ENCODE assay signal across 27 cellular contexts in genomic region chr15:65095747-65096104, GRCh38. TPM values are rescaled to one million over a fixed set of nuclear protein-coding genes. Genes with fewer than 3 reads are reported as not detected.
DNase-seq lines count a peak whose midpoint lies in the region; ATAC-seq and TF ChIP-seq lines count a peak whose summit lies in the region.
"Had no signal": no experiment of that assay in that cellular context is flagged by ENCODE, and none has a peak within 500 bp of the region (broad histone marks: within the 10 kb centered on the region; RNA-seq: fewer than 3 reads in every experiment).

No MANE protein-coding gene starts in this region.

- no peaks in the 10 kb centered on the region for H3K9me3 ChIP-seq in sigmoid colon
- H3K9me3 ChIP-seq in CD8-positive, alpha-beta T cell (ENCODE audit: low read length): no peaks in the 10 kb centered on the region
- H3K9me3 ChIP-seq: Peyer's patch had no signal

- H3K27ac Mint-ChIP-seq in CD8-positive, alpha-beta T cell: no peak overlapping the region
- H3K27ac Mint-ChIP-seq: HFFc6, IgD-negative memory B cell had no signal

- CTCF ChIA-PET in CD8-positive, alpha-beta T cell (lab: Charles Lee): no interaction called here

- H3K4me3 ChIP-seq in sigmoid colon: no peak overlapping the region
- H3K4me3 ChIP-seq in CD8-positive, alpha-beta T cell (ENCODE audit: low read depth, low read length): no peak overlapping the region
- H3K4me3 ChIP-seq: Peyer's patch had no signal

- peak; percentile 67 for DNase-seq in cardiac septum (ENCODE audit: low spot score)
- DNase-seq in left ventricle myocardium superior: no peak
- DNase-seq in left lobe of liver (ENCODE audit: low spot score): peak; percentile 33
- peak; percentile 69 for DNase-seq in sigmoid colon
- no peak for DNase-seq in NCI-H187 treated with DMSO at 0.1 percent for 48 hours (lab: John Stamatoyannopoulos, UW)
- no peak for DNase-seq in CD8-positive, alpha-beta T cell
- no peak for DNase-seq in NCI-H1417 (lab: John Stamatoyannopoulos, UW)
- DNase-seq: AML-193, C1 segment of cervical spinal cord, DMS53, GDM1, H7, HFFc6, MV-4-11, NCI-H1105 treated with DMSO at 0.1 percent for 48 hours, NCI-H1694, NCI-H2081 treated with DMSO at 0.1 percent for 48 hours, NCI-H2171 treated with DMSO at 0.1 percent for 48 hours, NCI-H526 had no signal

- WGBS in sigmoid colon, 2 donors: 87 to 91% methylated on average over 6 of the region's 6 CpGs

- no peak for TF ChIP-seq CTCF in sigmoid colon (IDR thresholded peaks at IDR 0.05)
- TF ChIP-seq CTCF in CD8-positive, alpha-beta T cell (IDR thresholded peaks at IDR 0.05): no peak

- peak overlapping the region; percentile 82 to 95 (median 89) for H3K27ac ChIP-seq in sigmoid colon
- no peak overlapping the region for H3K27ac ChIP-seq in CD8-positive, alpha-beta T cell (ENCODE audit: low read depth, low read length)
- H3K27ac ChIP-seq: Peyer's patch had no signal

- H3K4me1 ChIP-seq in sigmoid colon: peaks cover 3 to 61% (median 58%) of the 10 kb centered on the region in 4 donors
- no peaks in the 10 kb centered on the region for H3K4me1 ChIP-seq in CD8-positive, alpha-beta T cell (ENCODE audit: insufficient read depth, low read length)

- no peaks in the 10 kb centered on the region for H3K9me3 Mint-ChIP-seq in CD8-positive, alpha-beta T cell
- H3K9me3 Mint-ChIP-seq: HFFc6, IgD-negative memory B cell had no signal

- ATAC-seq in left ventricle myocardium superior (no peak), left lobe of liver (no peak), GM19328 (IDR thresholded peaks at IDR 0.05; ENCODE audit: unreplicated experiment) (no peak)
- ATAC-seq in CD8-positive, alpha-beta T cell: no peak

- no peaks in the 10 kb centered on the region for H3K4me1 Mint-ChIP-seq in CD8-positive, alpha-beta T cell (ENCODE audit: low read depth)
- H3K4me1 Mint-ChIP-seq: IgD-negative memory B cell had no signal

- no peaks in the 10 kb centered on the region for H3K27me3 ChIP-seq in sigmoid colon
- no peaks in the 10 kb centered on the region for H3K27me3 ChIP-seq in CD8-positive, alpha-beta T cell (ENCODE audit: insufficient read depth, low read length)
- H3K27me3 ChIP-seq: Peyer's patch had no signal

- peaks cover 0 to 35% (median 13%) of the 10 kb centered on the region in 4 donors for H3K36me3 ChIP-seq in sigmoid colon
- peaks cover 9% of the 10 kb centered on the region for H3K36me3 ChIP-seq in CD8-positive, alpha-beta T cell (ENCODE audit: insufficient read depth, low read length)

- no peak for TF ChIP-seq POLR2A in sigmoid colon (IDR thresholded peaks at IDR 0.05)

- POLR2A ChIA-PET in CD8-positive, alpha-beta T cell (lab: Charles Lee): no interaction called here

- no peak overlapping the region for H3K4me3 Mint-ChIP-seq in CD8-positive, alpha-beta T cell
- H3K4me3 Mint-ChIP-seq: HFFc6, IgD-negative memory B cell had no signal

- no peaks in the 10 kb centered on the region for H3K27me3 Mint-ChIP-seq in CD8-positive, alpha-beta T cell (ENCODE audit: low read depth)
- H3K27me3 Mint-ChIP-seq: IgD-negative memory B cell had no signal

- TF ChIP-seq EP300 in sigmoid colon (IDR thresholded peaks at IDR 0.05): no peak

- intact Hi-C loops in cardiac septum (cut with DNase I) (no loop called here), left ventricle myocardium superior (cut with micrococcal nuclease) (no loop called here), sigmoid colon (cut with DNase I) (loop anchor here (2.0 kb wide), 1 partner anchor 13 kb away; no protein-coding TSS in a partner anchor)
- intact Hi-C loops in CD8-positive, alpha-beta T cell (cut with DNase I, micrococcal nuclease): no loop called here

- H3K36me3 Mint-ChIP-seq in CD8-positive, alpha-beta T cell: peaks cover 34% of the 10 kb centered on the region

RNA-seq across cellular contexts. Expression of gene KBTBD13, which starts 19.2 kb away (rescaled TPM):
- total RNA-seq in cardiac septum: 3.3 TPM
- 10.6 TPM for total RNA-seq in left ventricle myocardium superior
- total RNA-seq in left lobe of liver: not detected
- total RNA-seq in sigmoid colon: not detected
- under 1 TPM in 1 of 3 donors, not detected in 2; 0.03 TPM for polyA plus RNA-seq in sigmoid colon
- not detected for total RNA-seq in CD8-positive, alpha-beta T cell
- total RNA-seq: A172, HFFc6, M059J, OCI-LY7, SK-MEL-5 had no signal
- polyA plus RNA-seq: AG04450, IgD-negative memory B cell had no signal

RNA-seq across cellular contexts. Expression of gene UBAP1L, which starts 19.3 kb away (rescaled TPM):
- total RNA-seq in cardiac septum (2.4 TPM), left ventricle myocardium superior (1.3 TPM), left lobe of liver (5.5 TPM), sigmoid colon (1 to 10 TPM; 3.5 to 5.7 (median 5.1) TPM)
- polyA plus RNA-seq in sigmoid colon: 1 to 10 TPM in 1 of 3 donors, under 1 TPM in 1, not detected in 1; 0.23 to 2.0 TPM
- 1 to 10 TPM; 5.9 TPM for total RNA-seq in CD8-positive, alpha-beta T cell

RNA-seq across cellular contexts. Expression of gene RASL12, which starts 27.9 kb away (rescaled TPM):
- total RNA-seq in cardiac septum (11.5 TPM), left ventricle myocardium superior (18.9 TPM), left lobe of liver (0.15 TPM), sigmoid colon (100 to 1,000 TPM in 1 of 4 donors, 10 to 100 TPM in 3; 29.1 to 102 (median 67.1) TPM)
- polyA plus RNA-seq in sigmoid colon: 10 to 100 TPM in 1 of 3 donors, 1 to 10 TPM in 2; 1.8 to 10.2 (median 9.3) TPM
- not detected for total RNA-seq in CD8-positive, alpha-beta T cell
- total RNA-seq: A172, HFFc6, M059J, OCI-LY7, SK-MEL-5 had no signal
- polyA plus RNA-seq: IgD-negative memory B cell had no signal

RNA-seq across cellular contexts. Expression of gene PDCD7, which starts 37.9 kb away (rescaled TPM):
- total RNA-seq in cardiac septum (17.4 TPM), left ventricle myocardium superior (15.8 TPM), left lobe of liver (9.7 TPM), sigmoid colon (10 to 100 TPM; 20.4 to 30.1 (median 25.4) TPM)
- 10 to 100 TPM in 1 of 3 donors, 1 to 10 TPM in 2; 7.8 to 11.9 (median 7.9) TPM for polyA plus RNA-seq in sigmoid colon
- total RNA-seq in CD8-positive, alpha-beta T cell: 10 to 100 TPM; 20.7 to 21.7 TPM

RNA-seq across cellular contexts. Expression of gene SLC51B, which starts 50.5 kb away (rescaled TPM):
- not detected for total RNA-seq in cardiac septum
- total RNA-seq in left ventricle myocardium superior: not detected
- 0.75 TPM for total RNA-seq in left lobe of liver
- total RNA-seq in sigmoid colon: not detected
- 10 to 100 TPM; 76.3 to 92.5 (median 77.0) TPM for polyA plus RNA-seq in sigmoid colon
- not detected for total RNA-seq in CD8-positive, alpha-beta T cell
- total RNA-seq: A172, H7, HFFc6, M059J, OCI-LY7 had no signal
- polyA plus RNA-seq: IgD-negative memory B cell had no signal

Comparison
In these comparisons a context has a peak if more than half of its experiments do, and no peak if none do; other contexts are left out.
1. DNase-seq: peak in cardiac septum (single experiment), left lobe of liver (single experiment) and sigmoid colon (single experiment); none in left ventricle myocardium superior (single experiment), NCI-H187 treated with DMSO at 0.1 percent for 48 hours (single experiment), CD8-positive, alpha-beta T cell (0 of 7) and NCI-H1417 (0 of 3).
2. RNA of gene RASL12, which starts 27.9 kb away (total RNA-seq): 29.1 to 102 TPM in sigmoid colon, 18.9 TPM in left ventricle myocardium superior (single experiment) and 11.5 TPM in cardiac septum (single experiment); 0.15 TPM in left lobe of liver (single experiment) and not detected in CD8-positive, alpha-beta T cell; every median in the first group is over 10 times any median in the second.